In the genomic region with DNA sequence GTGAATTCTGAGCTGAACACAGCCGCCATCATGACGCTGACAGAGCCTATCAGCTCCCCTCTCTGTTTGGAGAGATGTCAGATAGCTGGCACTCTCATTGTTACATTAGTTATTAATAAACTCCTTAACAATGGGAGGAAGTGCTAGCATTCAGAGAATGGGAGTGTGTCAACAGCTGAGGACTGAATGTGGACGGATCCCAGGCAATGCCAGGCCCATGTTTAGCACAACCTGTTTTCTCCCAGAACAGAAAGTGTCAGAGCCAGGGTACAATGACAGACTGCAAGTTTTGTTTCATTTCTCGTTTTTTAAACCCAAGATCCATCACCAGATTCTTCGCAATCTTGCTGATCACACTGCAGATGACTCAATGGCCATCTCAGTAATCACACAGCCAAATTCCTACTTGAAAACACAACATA, we compare ENCODE assay signal across 11 cellular contexts.
DNase-seq lines count a peak whose midpoint lies in the region; ATAC-seq and TF ChIP-seq lines count a peak whose summit lies in the region.
"Had no signal": no experiment of that assay in that cellular context is flagged by ENCODE, and none has a peak within 500 bp of the region (broad histone marks: within the 10 kb centered on the region; RNA-seq: fewer than 3 reads in every experiment).

No MANE protein-coding gene starts in this region.

- DNase-seq in LNCaP clone FGC (ENCODE audit: low read depth) (peak; percentile 55), right lobe of liver (no peak), NCI-H748 (lab: John Stamatoyannopoulos, UW; ENCODE audit: unreplicated experiment) (no peak), NCI-H1092 treated with DMSO at 0.1 percent for 48 hours (lab: John Stamatoyannopoulos, UW) (no peak)
- DNase-seq: activated CD4-positive, CD25-positive, alpha-beta regulatory T cell; Calu3; stimulated activated CD4-positive, alpha-beta T cell treated with anti-CD3 and anti-CD28 coated beads, Interleukin-2, amount 100 ng/mL, for 24 hours had no signal

- H3K27me3 ChIP-seq in right lobe of liver (no peaks in the 10 kb centered on the region), stomach smooth muscle (ENCODE audit: control insufficient read depth in 1 of 2, insufficient read depth in 2 of 2, low read length in 2 of 2) (no peaks in the 10 kb centered on the region)

- intact Hi-C loops in right lobe of liver (cut with DNase I), result no loop called here

- H3K27ac ChIP-seq in cingulate gyrus (ENCODE audit: low read depth, low read length) (peak overlapping the region; percentile 66), right lobe of liver (peak overlapping the region in 2 of 3 donors; percentile 10 to 45), stomach smooth muscle (ENCODE audit: low read length) (peak overlapping the region; percentile 91)

- no peak for TF ChIP-seq CTCF in LNCaP clone FGC (IDR thresholded peaks at IDR 0.05; ENCODE audit: control insufficient read depth, extremely low read depth, insufficient read depth)
- TF ChIP-seq CTCF in right lobe of liver (IDR thresholded peaks at IDR 0.05), result no peak

- H3K36me3 ChIP-seq in right lobe of liver (no peaks in the 10 kb centered on the region), stomach smooth muscle (ENCODE audit: control insufficient read depth in 2 of 2, insufficient read depth in 2 of 2, low read length in 2 of 2) (peaks cover 9 to 10% of the 10 kb centered on the region in 2 donors)

- H3K9me3 ChIP-seq in right lobe of liver (no peaks in the 10 kb centered on the region), stomach smooth muscle (ENCODE audit: control insufficient read depth in 2 of 2, low read length in 2 of 2) (no peaks in the 10 kb centered on the region)

- H3K9ac ChIP-seq in stomach smooth muscle (ENCODE audit: low read length in 2 of 2), result peak overlapping the region; percentile 43 to 51

- 48% methylated on average over 5 of the region's 5 CpGs for WGBS in right lobe of liver (ENCODE audit: insufficient coverage, low coverage, low lambda C conversion rate, missing lambda C conversion rate)

- H3K4me3 ChIP-seq in LNCaP clone FGC (ENCODE audit: low read depth, low read length) (no peak overlapping the region), right lobe of liver (no peak overlapping the region), stomach smooth muscle (ENCODE audit: low read length in 2 of 2) (peak overlapping the region; percentile 13 to 35)

- ATAC-seq in right lobe of liver (peak; percentile 46 to 56 (median 52)), GM21576 (IDR thresholded peaks at IDR 0.05; ENCODE audit: unreplicated experiment) (no peak), HG02840 (IDR thresholded peaks at IDR 0.05; ENCODE audit: low FRiP score, unreplicated experiment) (no peak)

- peaks cover 0 to 22% (median 3%) of the 10 kb centered on the region in 4 donors for H3K4me1 ChIP-seq in right lobe of liver
- peaks cover 44% of the 10 kb centered on the region for H3K4me1 ChIP-seq in stomach smooth muscle (ENCODE audit: control insufficient read depth, insufficient read depth, low read length)

- no peak for TF ChIP-seq POLR2A in right lobe of liver (IDR thresholded peaks at IDR 0.05)

Comparison
In these comparisons a context has a peak if more than half of its experiments do, and no peak if none do; other contexts are left out.
1. H3K4me3 ChIP-seq: peak in stomach smooth muscle (2 of 2); none in LNCaP clone FGC (single experiment) and right lobe of liver (0 of 3).
2. H3K27ac ChIP-seq: peak in every context shown above with its lines; median percentile 91 in stomach smooth muscle; 66 in cingulate gyrus; 28 in right lobe of liver.
3. ATAC-seq: peak in right lobe of liver (4 of 4); none in GM21576 (single experiment) and HG02840 (single experiment).